In the genomic region with DNA sequence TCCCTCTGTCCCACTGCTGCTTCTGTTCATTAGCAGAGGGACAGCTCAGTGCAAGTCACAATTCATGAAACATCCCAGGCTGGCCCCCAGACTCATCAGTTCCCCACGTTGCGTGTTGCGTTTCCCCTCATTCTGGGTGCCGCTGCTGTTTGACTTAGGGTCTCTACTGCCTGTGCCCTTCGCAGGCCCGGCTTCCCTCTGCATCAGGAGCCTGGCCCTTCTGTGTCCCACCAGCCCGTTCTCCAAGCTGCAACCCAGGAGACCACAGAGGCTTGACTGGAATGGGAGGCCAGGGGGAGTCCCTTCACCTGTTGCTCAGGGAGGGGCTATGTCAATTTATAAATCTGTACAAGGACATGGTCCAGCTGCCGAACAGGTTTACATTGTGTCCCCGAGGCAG, we compare ENCODE assay signal across 22 cellular contexts. TPM values are rescaled to one million over a fixed set of nuclear protein-coding genes. Genes with fewer than 3 reads are reported as not detected.
A peak's percentile ranks its signal among the peaks of the same experiment; 100 is the strongest.
DNase-seq lines count a peak whose midpoint lies in the region; ATAC-seq and TF ChIP-seq lines count a peak whose summit lies in the region.
"Had no signal": no experiment of that assay in that cellular context is flagged by ENCODE, and none has a peak within 500 bp of the region (broad histone marks: within the 10 kb centered on the region; RNA-seq: fewer than 3 reads in every experiment).

No MANE protein-coding gene starts in this region.

- POLR2A ChIA-PET in CD8-positive, alpha-beta T cell (lab: Charles Lee): interaction anchor here (0.8 to 4.0 kb wide), 10 partner anchors 11 to 144 kb away, joined by 3 to 30 read pairs (median 6); no protein-coding TSS in a partner anchor
- POLR2A ChIA-PET in MCF 10A (lab: Yijun Ruan, JAX): no interaction called here

- H3K27ac Mint-ChIP-seq in activated naive CD4-positive, alpha-beta T cell treated with anti-CD3 and anti-CD28 coated beads for 36 hours: peak overlapping the region; percentile 90
- H3K27ac Mint-ChIP-seq in CD8-positive, alpha-beta T cell: peak overlapping the region; percentile 92
- H3K27ac Mint-ChIP-seq in activated T-helper 17 cell treated with anti-CD3 and anti-CD28 coated beads, Interleukin-2, amount 50 U/mL, for 72 hours: peak overlapping the region; percentile 78
- H3K27ac Mint-ChIP-seq in progenitor cell of endocrine pancreas (no peak overlapping the region), MCF 10A (ENCODE audit: low read depth, unreplicated experiment) (no peak overlapping the region)
- H3K27ac Mint-ChIP-seq: activated B cell treated with CpG ODN at 0.5 μM for 24 hours had no signal

- H3K36me3 Mint-ChIP-seq in activated naive CD4-positive, alpha-beta T cell treated with anti-CD3 and anti-CD28 coated beads for 36 hours (ENCODE audit: low read depth): peaks cover 50% of the 10 kb centered on the region
- H3K36me3 Mint-ChIP-seq in CD8-positive, alpha-beta T cell: peaks cover 90% of the 10 kb centered on the region
- peaks cover 99% of the 10 kb centered on the region for H3K36me3 Mint-ChIP-seq in activated T-helper 17 cell treated with anti-CD3 and anti-CD28 coated beads, Interleukin-2, amount 50 U/mL, for 72 hours (ENCODE audit: low read depth)
- H3K36me3 Mint-ChIP-seq in progenitor cell of endocrine pancreas (ENCODE audit: insufficient read depth): peaks cover 8% of the 10 kb centered on the region
- H3K36me3 Mint-ChIP-seq in MCF 10A (ENCODE audit: insufficient read depth, unreplicated experiment): no peaks in the 10 kb centered on the region

- peaks cover 52% of the 10 kb centered on the region for H3K4me1 ChIP-seq in CD8-positive, alpha-beta T cell (ENCODE audit: insufficient read depth, low read length)
- H3K4me1 ChIP-seq in testis: peaks cover 29% of the 10 kb centered on the region
- H3K4me1 ChIP-seq: gastrocnemius medialis had no signal

- H3K4me3 ChIP-seq in CD8-positive, alpha-beta T cell (ENCODE audit: low read depth, low read length): no peak overlapping the region
- no peak overlapping the region for H3K4me3 ChIP-seq in testis

- ATAC-seq in CD8-positive, alpha-beta T cell: no peak
- no peak for ATAC-seq in activated T-helper 17 cell treated with anti-CD3 and anti-CD28 coated beads, Interleukin-2, amount 50 U/mL, for 72 hours (replicated peaks)
- no peak for ATAC-seq in HG03039 (IDR thresholded peaks at IDR 0.05; ENCODE audit: unreplicated experiment)

- no TSS peak for BruUV-seq in MCF 10A (replicated peaks; lab: Mats Ljungman, UMichigan)

- H3K9me3 Mint-ChIP-seq in activated naive CD4-positive, alpha-beta T cell treated with anti-CD3 and anti-CD28 coated beads for 36 hours: peaks cover 2% of the 10 kb centered on the region
- H3K9me3 Mint-ChIP-seq in CD8-positive, alpha-beta T cell: peaks cover 5% of the 10 kb centered on the region
- H3K9me3 Mint-ChIP-seq in activated T-helper 17 cell treated with anti-CD3 and anti-CD28 coated beads, Interleukin-2, amount 50 U/mL, for 72 hours: no peaks in the 10 kb centered on the region
- H3K9me3 Mint-ChIP-seq in progenitor cell of endocrine pancreas (ENCODE audit: low read depth): peaks cover 4% of the 10 kb centered on the region
- H3K9me3 Mint-ChIP-seq in MCF 10A (ENCODE audit: unreplicated experiment): no peaks in the 10 kb centered on the region
- H3K9me3 Mint-ChIP-seq: activated B cell treated with CpG ODN at 0.5 μM for 24 hours had no signal

- H3K4me1 Mint-ChIP-seq in activated naive CD4-positive, alpha-beta T cell treated with anti-CD3 and anti-CD28 coated beads for 36 hours (ENCODE audit: low read depth): peaks cover 54% of the 10 kb centered on the region
- peaks cover 57% of the 10 kb centered on the region for H3K4me1 Mint-ChIP-seq in CD8-positive, alpha-beta T cell (ENCODE audit: low read depth)
- peaks cover 28% of the 10 kb centered on the region for H3K4me1 Mint-ChIP-seq in activated T-helper 17 cell treated with anti-CD3 and anti-CD28 coated beads, Interleukin-2, amount 50 U/mL, for 72 hours
- H3K4me1 Mint-ChIP-seq in progenitor cell of endocrine pancreas (ENCODE audit: low read depth) (no peaks in the 10 kb centered on the region), MCF 10A (ENCODE audit: insufficient read depth, unreplicated experiment) (no peaks in the 10 kb centered on the region)

- no peaks in the 10 kb centered on the region for H3K27me3 ChIP-seq in CD8-positive, alpha-beta T cell (ENCODE audit: insufficient read depth, low read length)
- H3K27me3 ChIP-seq in testis: no peaks in the 10 kb centered on the region
- H3K27me3 ChIP-seq: gastrocnemius medialis, MG63, right atrium auricular region, suprapubic skin had no signal

- CTCF ChIA-PET in activated naive CD4-positive, alpha-beta T cell treated with anti-CD3 and anti-CD28 coated beads for 36 hours (lab: Charles Lee): interaction anchor here (0.6 to 6.1 kb wide), 20 partner anchors 10 to 298 kb away, joined by 3 to 65 read pairs (median 7); no protein-coding TSS in a partner anchor
- CTCF ChIA-PET in CD8-positive, alpha-beta T cell (lab: Charles Lee): interaction anchor here (0.6 to 4.9 kb wide), 29 partner anchors 11 to 153 kb away, joined by 3 to 52 read pairs (median 10); no protein-coding TSS in a partner anchor
- CTCF ChIA-PET in MCF 10A (lab: Yijun Ruan, JAX): interaction anchor here (0.6 to 4.6 kb wide), 22 partner anchors 10 to 1061 kb away, joined by 3 to 40 read pairs (median 3); a partner anchor contains a TSS

- H3K9me3 ChIP-seq in CD8-positive, alpha-beta T cell (ENCODE audit: low read length): no peaks in the 10 kb centered on the region
- no peaks in the 10 kb centered on the region for H3K9me3 ChIP-seq in testis
- H3K9me3 ChIP-seq: esophagus muscularis mucosa, gastrocnemius medialis, MG63, right atrium auricular region had no signal

- no peak for TF ChIP-seq POLR2A in testis (IDR thresholded peaks at IDR 0.05)

- TF ChIP-seq CTCF in CD8-positive, alpha-beta T cell (IDR thresholded peaks at IDR 0.05): no peak
- TF ChIP-seq CTCF in testis (IDR thresholded peaks at IDR 0.05) (no peak), progenitor cell of endocrine pancreas (IDR thresholded peaks at IDR 0.05; ENCODE audit: unreplicated experiment) (no peak), MCF 10A (IDR thresholded peaks at IDR 0.05; ENCODE audit: unreplicated experiment) (no peak)

- H3K4me3 Mint-ChIP-seq in activated naive CD4-positive, alpha-beta T cell treated with anti-CD3 and anti-CD28 coated beads for 36 hours: no peak overlapping the region
- no peak overlapping the region for H3K4me3 Mint-ChIP-seq in CD8-positive, alpha-beta T cell
- H3K4me3 Mint-ChIP-seq in activated T-helper 17 cell treated with anti-CD3 and anti-CD28 coated beads, Interleukin-2, amount 50 U/mL, for 72 hours: no peak overlapping the region
- H3K4me3 Mint-ChIP-seq in progenitor cell of endocrine pancreas (ENCODE audit: low read depth) (no peak overlapping the region), MCF 10A (ENCODE audit: unreplicated experiment) (no peak overlapping the region)
- H3K4me3 Mint-ChIP-seq: activated B cell treated with CpG ODN at 0.5 μM for 24 hours had no signal

- peak overlapping the region; percentile 21 for H3K27ac ChIP-seq in CD8-positive, alpha-beta T cell (ENCODE audit: low read depth, low read length)
- peak overlapping the region; percentile 5 to 45 for H3K27ac ChIP-seq in testis
- H3K27ac ChIP-seq: esophagus muscularis mucosa, gastrocnemius medialis, HL-60, right atrium auricular region, suprapubic skin had no signal

- peaks cover 49% of the 10 kb centered on the region for H3K36me3 ChIP-seq in CD8-positive, alpha-beta T cell (ENCODE audit: insufficient read depth, low read length)
- no peaks in the 10 kb centered on the region for H3K36me3 ChIP-seq in testis (ENCODE audit: low read depth, missing control alignments)
- H3K36me3 ChIP-seq: esophagus muscularis mucosa, gastrocnemius medialis, MG63, right atrium auricular region, suprapubic skin had no signal

- 71 to 77% methylated on average over 9 of the region's 9 CpGs for WGBS in testis, 2 donors

- intact Hi-C loops in activated naive CD4-positive, alpha-beta T cell treated with anti-CD3 and anti-CD28 coated beads for 36 hours (cut with micrococcal nuclease): loop anchor here (5.0 kb wide), 1 partner anchor 143 kb away; no protein-coding TSS in a partner anchor
- intact Hi-C loops in CD8-positive, alpha-beta T cell (cut with DNase I, micrococcal nuclease): loop anchor here (5.0 to 10.0 kb wide), 3 partner anchors 93 to 560 kb away; a partner anchor contains a TSS
- intact Hi-C loops in testis (cut with DNase I; ENCODE audit: low total_unique reads): loop anchor here (10.0 kb wide), 1 partner anchor 60 kb away; no protein-coding TSS in a partner anchor
- intact Hi-C loops in MCF 10A (cut with micrococcal nuclease): loop anchor here (5.0 to 10.0 kb wide), 2 partner anchors 47 to 300 kb away; no protein-coding TSS in a partner anchor

- DNase-seq in activated naive CD4-positive, alpha-beta T cell treated with anti-CD3 and anti-CD28 coated beads for 36 hours: no peak
- no peak for DNase-seq in activated naive CD4-positive, alpha-beta T cell treated with Interleukin-2 at 50 U/mL for 16 hours
- DNase-seq in CD8-positive, alpha-beta T cell: peak in 1 of 7 experiments; percentile 46
- DNase-seq in testis (no peak), progenitor cell of endocrine pancreas (ENCODE audit: low spot score, unreplicated experiment) (no peak), MCF 10A (ENCODE audit: unreplicated experiment) (no peak)
- DNase-seq: activated B cell treated with CpG ODN at 0.5 μM for 24 hours; activated naive CD4-positive, alpha-beta T cell treated with anti-CD3 and anti-CD28 coated beads, Interleukin-2, amount 50 U/mL, for 16 hours; effector CD8-positive, alpha-beta T cell; gastrocnemius medialis; IMR-90; MG63; NCI-H1436; T-helper 9 cell had no signal

- H3K27me3 Mint-ChIP-seq in activated naive CD4-positive, alpha-beta T cell treated with anti-CD3 and anti-CD28 coated beads for 36 hours (ENCODE audit: low read depth): no peaks in the 10 kb centered on the region
- H3K27me3 Mint-ChIP-seq in CD8-positive, alpha-beta T cell (ENCODE audit: low read depth): no peaks in the 10 kb centered on the region
- no peaks in the 10 kb centered on the region for H3K27me3 Mint-ChIP-seq in activated T-helper 17 cell treated with anti-CD3 and anti-CD28 coated beads, Interleukin-2, amount 50 U/mL, for 72 hours
- no peaks in the 10 kb centered on the region for H3K27me3 Mint-ChIP-seq in progenitor cell of endocrine pancreas
- no peaks in the 10 kb centered on the region for H3K27me3 Mint-ChIP-seq in MCF 10A (ENCODE audit: insufficient read depth, unreplicated experiment)
- H3K27me3 Mint-ChIP-seq: activated B cell treated with CpG ODN at 0.5 μM for 24 hours had no signal

RNA-seq across cellular contexts. Expression of a gene that starts 53.9 kb away (rescaled TPM):
- 10 to 100 TPM; 62.7 to 68.3 TPM for total RNA-seq in activated naive CD4-positive, alpha-beta T cell treated with anti-CD3 and anti-CD28 coated beads for 36 hours
- 10 to 100 TPM; 20.6 to 22.7 TPM for total RNA-seq in CD8-positive, alpha-beta T cell
- total RNA-seq in activated T-helper 17 cell treated with anti-CD3 and anti-CD28 coated beads, Interleukin-2, amount 50 U/mL, for 72 hours: 10 to 100 TPM; 45.4 to 68.4 TPM
- total RNA-seq in testis: 100 to 1,000 TPM; 282 to 537 TPM
- polyA plus RNA-seq in testis (ENCODE audit: insufficient read depth, low read depth, low replicate concordance): 172 TPM
- 0.43 and 1.2 TPM in 2 replicates for total RNA-seq in progenitor cell of endocrine pancreas
- total RNA-seq in MCF 10A (2022): not detected in 2 replicates
- total RNA-seq: lung microvascular endothelial cell had no signal

RNA-seq across cellular contexts. Expression of a gene that starts 57.2 kb away (rescaled TPM):
- 10 to 100 TPM; 57.7 to 58.8 TPM for total RNA-seq in activated naive CD4-positive, alpha-beta T cell treated with anti-CD3 and anti-CD28 coated beads for 36 hours
- 10 to 100 TPM; 87.8 to 99.3 TPM for total RNA-seq in CD8-positive, alpha-beta T cell
- total RNA-seq in activated T-helper 17 cell treated with anti-CD3 and anti-CD28 coated beads, Interleukin-2, amount 50 U/mL, for 72 hours: 10 to 100 TPM; 70.6 to 80.2 TPM
- 10 to 100 TPM; 12.8 to 14.3 TPM for total RNA-seq in testis
- 14.0 TPM for polyA plus RNA-seq in testis (ENCODE audit: insufficient read depth, low read depth, low replicate concordance)
- total RNA-seq in progenitor cell of endocrine pancreas: 9.6 and 12.0 TPM in 2 replicates
- total RNA-seq in MCF 10A (2022): not detected in 2 replicates
- total RNA-seq: IMR-90, lung microvascular endothelial cell, RPMI7951 had no signal
- polyA plus RNA-seq: IMR-90 had no signal

Comparison
In these comparisons a context has a peak if more than half of its experiments do, and no peak if none do; other contexts are left out.
1. H3K27ac Mint-ChIP-seq: peak in activated naive CD4-positive, alpha-beta T cell treated with anti-CD3 and anti-CD28 coated beads for 36 hours (single experiment), CD8-positive, alpha-beta T cell (single experiment) and activated T-helper 17 cell treated with anti-CD3 and anti-CD28 coated beads, Interleukin-2, amount 50 U/mL, for 72 hours (single experiment); none in progenitor cell of endocrine pancreas (single experiment) and MCF 10A (single experiment).
2. RNA of a gene that starts 53.9 kb away (total RNA-seq): 282 to 537 TPM in testis, 45.4 to 68.4 TPM in activated T-helper 17 cell treated with anti-CD3 and anti-CD28 coated beads, Interleukin-2, amount 50 U/mL, for 72 hours, 62.7 to 68.3 TPM in activated naive CD4-positive, alpha-beta T cell treated with anti-CD3 and anti-CD28 coated beads for 36 hours and 20.6 to 22.7 TPM in CD8-positive, alpha-beta T cell; 0.43 to 1.2 TPM in progenitor cell of endocrine pancreas and not detected in MCF 10A; every median in the first group is over 10 times any median in the second.
3. RNA of a gene that starts 57.2 kb away (total RNA-seq): 87.8 to 99.3 TPM in CD8-positive, alpha-beta T cell, 70.6 to 80.2 TPM in activated T-helper 17 cell treated with anti-CD3 and anti-CD28 coated beads, Interleukin-2, amount 50 U/mL, for 72 hours, 57.7 to 58.8 TPM in activated naive CD4-positive, alpha-beta T cell treated with anti-CD3 and anti-CD28 coated beads for 36 hours, 12.8 to 14.3 TPM in testis and 9.6 to 12.0 TPM in progenitor cell of endocrine pancreas; not detected in MCF 10A; every median in the first group is over 10 times any median in the second.